Comparison of ENCODE assay signal across 1 cellular context in genomic region chr1:233295775-233296322, GRCh38.
TF ChIP-seq lines count a peak whose summit lies in the region.

No MANE protein-coding gene starts in this region.

TF ChIP-seq in HepG2, 621 proteins besides CTCF, POLR2A, EP300 and RAD21 (continued from another document):
- TF ChIP-seq ZHX1 (CRISPR knock-in tag; IDR thresholded peaks at IDR 0.05; ENCODE audit: low read depth): no peak
- TF ChIP-seq ZNF740 (CRISPR knock-in tag; IDR thresholded peaks at IDR 0.05): no peak
- no peak for TF ChIP-seq REL (CRISPR knock-in tag; conservative IDR thresholded peaks at IDR 0.05)
- no peak for TF ChIP-seq PAWR (CRISPR knock-in tag; IDR thresholded peaks at IDR 0.05; ENCODE audit: borderline replicate concordance)
- TF ChIP-seq MAFG (CRISPR knock-in tag; IDR thresholded peaks at IDR 0.05): no peak
- no peak for TF ChIP-seq ZNF256 (CRISPR knock-in tag; conservative IDR thresholded peaks at IDR 0.05)
- TF ChIP-seq ZKSCAN8 (CRISPR knock-in tag; IDR thresholded peaks at IDR 0.05; ENCODE audit: borderline replicate concordance): no peak
- no peak for TF ChIP-seq PCBP2 (optimal IDR thresholded peaks at IDR 0.05; ENCODE audit: low read depth, low read length, poor library complexity, severe bottlenecking)
